ENCODE assay signal across 2 cellular contexts in genomic region chr7:157839672-157840167, GRCh38.
TF ChIP-seq lines count a peak whose summit lies in the region.

No MANE protein-coding gene starts in this region.

TF ChIP-seq in HCT116, 20 proteins besides CTCF, POLR2A, EP300 and RAD21:
- TF ChIP-seq REST (IDR thresholded peaks at IDR 0.05; ENCODE audit: low read depth) (no peak), CEBPB (IDR thresholded peaks at IDR 0.05; ENCODE audit: low read depth) (no peak), POLR2AphosphoS5 (IDR thresholded peaks at IDR 0.05; ENCODE audit: low read depth, low read length) (no peak), ZFX (IDR thresholded peaks at IDR 0.05) (no peak), ATF3 (IDR thresholded peaks at IDR 0.05) (no peak), EGR1 (IDR thresholded peaks at IDR 0.05; ENCODE audit: low read depth) (no peak), SP1 (IDR thresholded peaks at IDR 0.05; ENCODE audit: low read depth) (no peak), JUND (IDR thresholded peaks at IDR 0.05) (no peak), YY1 (IDR thresholded peaks at IDR 0.05; ENCODE audit: extremely low read depth, insufficient replicate concordance, low read depth, low read length) (no peak), ELF1 (IDR thresholded peaks at IDR 0.05; ENCODE audit: borderline replicate concordance, low read depth) (no peak), MAX (IDR thresholded peaks at IDR 0.05) (no peak), CBX3 (IDR thresholded peaks at IDR 0.05; ENCODE audit: low read depth) (no peak), EZH2 (IDR thresholded peaks at IDR 0.05) (no peak), SRF (IDR thresholded peaks at IDR 0.05; ENCODE audit: low read depth) (no peak)

TF ChIP-seq in K562, 482 proteins besides CTCF, POLR2A, EP300 and RAD21:
- TF ChIP-seq BRD4 (IDR thresholded peaks at IDR 0.05) (no peak), CEBPG (CRISPR knock-in tag; IDR thresholded peaks at IDR 0.05) (no peak), CEBPG (tag; conservative IDR thresholded peaks at IDR 0.05 in 1 of 2, IDR thresholded peaks at IDR 0.05 in 1 of 2) (no peak), BRF2 (IDR thresholded peaks at IDR 0.05; ENCODE audit: borderline replicate concordance, insufficient read depth, insufficient read length) (no peak), ID3 (CRISPR knock-in tag; IDR thresholded peaks at IDR 0.05) (no peak), ID3 (tag; IDR thresholded peaks at IDR 0.05) (no peak), THRA (IDR thresholded peaks at IDR 0.05) (no peak), MAX (CRISPR knock-in tag; IDR thresholded peaks at IDR 0.05) (no peak), MTF1 (CRISPR knock-in tag; IDR thresholded peaks at IDR 0.05; ENCODE audit: borderline replicate concordance) (no peak), ZFX (CRISPR knock-in tag; IDR thresholded peaks at IDR 0.05) (no peak), ZNF740 (CRISPR knock-in tag; IDR thresholded peaks at IDR 0.05) (no peak), ZNF740 (tag; IDR thresholded peaks at IDR 0.05) (no peak), NFIX (CRISPR knock-in tag; IDR thresholded peaks at IDR 0.05; ENCODE audit: low read depth) (no peak), ZKSCAN3 (CRISPR knock-in tag; IDR thresholded peaks at IDR 0.05) (no peak), ZKSCAN8 (CRISPR knock-in tag; IDR thresholded peaks at IDR 0.05) (no peak), ILK (tag; IDR thresholded peaks at IDR 0.05; ENCODE audit: borderline replicate concordance, low read depth) (no peak), ZNF695 (CRISPR knock-in tag; IDR thresholded peaks at IDR 0.05) (no peak), BCL6 (CRISPR knock-in tag; IDR thresholded peaks at IDR 0.05) (no peak)
TF ChIP-seq in K562: peak in this region for 0.
